In genomic region chr16:77584205-77584859, GRCh38 we compare ENCODE assay signal across 8 cellular contexts.
A peak's percentile ranks its signal among the peaks of the same experiment; 100 is the strongest.
DNase-seq lines count a peak whose midpoint lies in the region; ATAC-seq and TF ChIP-seq lines count a peak whose summit lies in the region.

No MANE protein-coding gene starts in this region.

- no peak overlapping the region for H3K9ac ChIP-seq in OCI-LY1 (ENCODE audit: low read length)

- no peaks in the 10 kb centered on the region for H3F3A ChIP-seq in OCI-LY1 (ENCODE audit: insufficient read depth, low read length)

- H3K79me2 ChIP-seq in OCI-LY1 (ENCODE audit: insufficient read depth, low read length) = no peaks in the 10 kb centered on the region

- POLR2A ChIA-PET in A673 (lab: Charles Lee; ENCODE audit: low non-redundant PET) = no interaction called here

- H3K36me3 Mint-ChIP-seq in glutamatergic neuron (ENCODE audit: unreplicated experiment) = no peaks in the 10 kb centered on the region

- no peak overlapping the region for H3K4me3 Mint-ChIP-seq in glutamatergic neuron (ENCODE audit: unreplicated experiment)

- H3K9me2 ChIP-seq in OCI-LY1 (ENCODE audit: low read depth, low read length) = no peaks in the 10 kb centered on the region

- peak; percentile 77 for DNase-seq in A673 (ENCODE audit: low spot score)
- DNase-seq in HPDE6-E6E7 (ENCODE audit: extremely low spot score) = peak; percentile 38
- DNase-seq in activated T-helper 9 cell treated with anti-CD3 and anti-CD28 coated beads, Interleukin-2, amount 50 U/mL, for 16 hours (ENCODE audit: low read depth) = peak; percentile 3
- peak; percentile 59 for DNase-seq in glutamatergic neuron
- peak; percentile 32 for DNase-seq in putamen (ENCODE audit: low spot score)

- no TSS peak for BruUV-seq in A673 (replicated peaks; lab: Mats Ljungman, UMichigan)

- H3K4me1 ChIP-seq in A673 (ENCODE audit: insufficient read depth, low read length, poor library complexity, severe bottlenecking) (no peaks in the 10 kb centered on the region), OCI-LY1 (ENCODE audit: insufficient read depth, low read length, severe bottlenecking) (no peaks in the 10 kb centered on the region)

- H3K27ac ChIP-seq in A673 (ENCODE audit: low read depth, low read length, poor library complexity, severe bottlenecking) (no peak overlapping the region), OCI-LY1 (ENCODE audit: low read depth, low read length, poor library complexity, severe bottlenecking) (no peak overlapping the region)

- intact Hi-C loops in A673 (cut with micrococcal nuclease; ENCODE audit: unreplicated experiment) = loop anchor here (1.0 to 10.0 kb wide), 2 partner anchors 348 to 1800 kb away; no protein-coding TSS in a partner anchor

- H3K27me3 Mint-ChIP-seq in glutamatergic neuron (ENCODE audit: unreplicated experiment) = peaks cover 1% of the 10 kb centered on the region

- CTCF ChIA-PET in A673 (lab: Charles Lee) = interaction anchor here (0.7 to 2.1 kb wide), 3 partner anchors 29 to 419 kb away, joined by 3 to 16 read pairs (median 3); no protein-coding TSS in a partner anchor

- H3K36me3 ChIP-seq in A673 (ENCODE audit: insufficient read depth, low read length, poor library complexity, severe bottlenecking) = no peaks in the 10 kb centered on the region
- no peaks in the 10 kb centered on the region for H3K36me3 ChIP-seq in OCI-LY1 (ENCODE audit: insufficient read depth, low read length)

- no peak overlapping the region for H2AFZ ChIP-seq in OCI-LY1 (ENCODE audit: low read length)

- no peaks in the 10 kb centered on the region for H3K27me3 ChIP-seq in A673 (replicated peaks; ENCODE audit: insufficient read depth, low read depth, low read length, poor library complexity)
- H3K27me3 ChIP-seq in OCI-LY1 (ENCODE audit: insufficient read depth, low read length) = no peaks in the 10 kb centered on the region

- H3K9me3 Mint-ChIP-seq in glutamatergic neuron (ENCODE audit: unreplicated experiment) = no peaks in the 10 kb centered on the region

- TF ChIP-seq CTCF in A673 (conservative IDR thresholded peaks at IDR 0.05; ENCODE audit: low read depth, low read length) (peak; percentile 87), GM12873 (IDR thresholded peaks at IDR 0.05; ENCODE audit: insufficient read depth, low read depth, low read length, missing control alignments) (peak; percentile 73), OCI-LY1 (IDR thresholded peaks at IDR 0.05; ENCODE audit: low read length) (peak; percentile 86), glutamatergic neuron (IDR thresholded peaks at IDR 0.05; ENCODE audit: partially characterized antibody, unreplicated experiment) (peak; percentile 95)

- H3K4me3 ChIP-seq in A673 (ENCODE audit: low read depth, low read length, poor library complexity, severe bottlenecking) (no peak overlapping the region), OCI-LY1 (ENCODE audit: low read depth, low read length, poor library complexity, severe bottlenecking) (no peak overlapping the region)

- ATAC-seq in HG02588 (IDR thresholded peaks at IDR 0.05; ENCODE audit: unreplicated experiment) = no peak

- H4K20me1 ChIP-seq in OCI-LY1 (ENCODE audit: insufficient read depth, low read length) = no peaks in the 10 kb centered on the region

- H3K4me1 Mint-ChIP-seq in glutamatergic neuron (ENCODE audit: low read depth, unreplicated experiment) = peaks cover 12% of the 10 kb centered on the region

- H3K27ac Mint-ChIP-seq in glutamatergic neuron (ENCODE audit: unreplicated experiment) = no peak overlapping the region

- no peak overlapping the region for H3K4me2 ChIP-seq in OCI-LY1 (ENCODE audit: low read length)

- H3K9me3 ChIP-seq in A673 (ENCODE audit: low read depth, low read length, poor library complexity, severe bottlenecking) (no peaks in the 10 kb centered on the region), OCI-LY1 (ENCODE audit: low read length) (no peaks in the 10 kb centered on the region)

Comparison
In these comparisons a context has a peak if more than half of its experiments do, and no peak if none do; other contexts are left out.
1. DNase-seq: peak in every context shown above with its lines; median percentile 77 in A673; 59 in glutamatergic neuron; 38 in HPDE6-E6E7; 32 in putamen; 3 in activated T-helper 9 cell treated with anti-CD3 and anti-CD28 coated beads, Interleukin-2, amount 50 U/mL, for 16 hours.